In the genomic region with DNA sequence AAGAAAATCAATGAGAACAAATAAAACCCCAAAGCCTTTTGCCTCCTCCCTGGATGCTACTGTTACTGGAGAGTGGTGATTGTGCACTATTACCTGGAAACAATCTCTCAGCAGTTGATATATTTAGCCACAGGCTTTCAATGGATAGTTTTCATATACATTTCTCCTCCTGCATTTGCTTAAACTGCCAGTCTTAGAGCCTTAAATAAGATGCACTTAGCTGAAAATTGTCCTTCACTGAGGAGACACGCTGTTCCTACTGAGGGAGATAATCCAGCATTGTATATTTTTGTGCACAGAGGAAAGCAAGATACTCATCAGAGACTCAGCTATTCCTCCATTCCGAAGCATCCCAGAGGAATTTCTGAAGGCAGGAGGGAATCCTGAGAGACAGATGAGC, we compare ENCODE assay signal across 4 cellular contexts.
"Had no signal": no experiment of that assay in that cellular context is flagged by ENCODE, and none has a peak within 500 bp of the region (broad histone marks: within the 10 kb centered on the region; RNA-seq: fewer than 3 reads in every experiment).

No MANE protein-coding gene starts in this region.

- DNase-seq: IMR-90, KBM-7 had no signal

- H3K4me3 ChIP-seq: K562 had no signal

- H3K27ac ChIP-seq: HL-60 had no signal
